In the genomic region with DNA sequence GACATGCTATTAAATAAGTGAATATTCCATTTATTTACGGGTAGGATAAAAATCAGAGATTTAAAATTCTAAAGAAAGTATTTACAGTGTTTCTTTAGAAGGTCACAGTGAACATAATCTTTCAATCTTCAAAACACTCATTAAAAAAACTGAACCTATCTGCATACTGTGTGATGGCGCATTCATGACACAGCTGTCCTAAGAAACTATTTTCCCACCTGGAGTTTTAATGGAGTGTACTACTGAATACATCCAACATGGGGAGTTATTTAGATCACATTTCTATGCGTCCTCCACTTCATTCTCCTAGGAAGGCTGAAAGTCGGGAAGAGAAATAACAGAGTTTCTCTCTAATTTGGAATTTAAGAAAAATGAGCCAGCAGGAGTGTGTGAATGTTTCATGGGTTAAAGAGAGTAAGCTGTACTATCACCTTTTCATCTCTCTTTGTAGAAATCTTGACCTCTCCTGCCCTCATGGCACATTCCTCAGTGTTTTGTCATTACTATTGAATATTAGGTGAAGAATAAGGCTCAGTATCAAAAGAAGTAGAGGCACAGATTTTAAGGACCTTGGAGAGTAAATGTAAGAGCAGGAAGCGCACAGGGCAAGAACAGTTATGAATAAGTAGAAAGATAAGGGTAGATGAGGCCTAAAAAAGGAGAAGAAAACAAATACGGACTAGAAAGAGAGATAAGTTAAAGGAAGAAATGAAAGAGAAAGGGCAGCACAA, we compare ENCODE assay signal across 2 cellular contexts.
A peak's percentile ranks its signal among the peaks of the same experiment; 100 is the strongest.
TF ChIP-seq lines count a peak whose summit lies in the region.

No MANE protein-coding gene starts in this region.

TF ChIP-seq in A549, 52 proteins besides CTCF, POLR2A, EP300 and RAD21 (continued from another document):
- TF ChIP-seq, protein P1, sequence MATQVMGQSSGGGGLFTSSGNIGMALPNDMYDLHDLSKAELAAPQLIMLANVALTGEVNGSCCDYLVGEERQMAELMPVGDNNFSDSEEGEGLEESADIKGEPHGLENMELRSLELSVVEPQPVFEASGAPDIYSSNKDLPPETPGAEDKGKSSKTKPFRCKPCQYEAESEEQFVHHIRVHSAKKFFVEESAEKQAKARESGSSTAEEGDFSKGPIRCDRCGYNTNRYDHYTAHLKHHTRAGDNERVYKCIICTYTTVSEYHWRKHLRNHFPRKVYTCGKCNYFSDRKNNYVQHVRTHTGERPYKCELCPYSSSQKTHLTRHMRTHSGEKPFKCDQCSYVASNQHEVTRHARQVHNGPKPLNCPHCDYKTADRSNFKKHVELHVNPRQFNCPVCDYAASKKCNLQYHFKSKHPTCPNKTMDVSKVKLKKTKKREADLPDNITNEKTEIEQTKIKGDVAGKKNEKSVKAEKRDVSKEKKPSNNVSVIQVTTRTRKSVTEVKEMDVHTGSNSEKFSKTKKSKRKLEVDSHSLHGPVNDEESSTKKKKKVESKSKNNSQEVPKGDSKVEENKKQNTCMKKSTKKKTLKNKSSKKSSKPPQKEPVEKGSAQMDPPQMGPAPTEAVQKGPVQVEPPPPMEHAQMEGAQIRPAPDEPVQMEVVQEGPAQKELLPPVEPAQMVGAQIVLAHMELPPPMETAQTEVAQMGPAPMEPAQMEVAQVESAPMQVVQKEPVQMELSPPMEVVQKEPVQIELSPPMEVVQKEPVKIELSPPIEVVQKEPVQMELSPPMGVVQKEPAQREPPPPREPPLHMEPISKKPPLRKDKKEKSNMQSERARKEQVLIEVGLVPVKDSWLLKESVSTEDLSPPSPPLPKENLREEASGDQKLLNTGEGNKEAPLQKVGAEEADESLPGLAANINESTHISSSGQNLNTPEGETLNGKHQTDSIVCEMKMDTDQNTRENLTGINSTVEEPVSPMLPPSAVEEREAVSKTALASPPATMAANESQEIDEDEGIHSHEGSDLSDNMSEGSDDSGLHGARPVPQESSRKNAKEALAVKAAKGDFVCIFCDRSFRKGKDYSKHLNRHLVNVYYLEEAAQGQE (IDR thresholded peaks at IDR 0.05), result peak; percentile 62
- TF ChIP-seq ZFP36 (IDR thresholded peaks at IDR 0.05; ENCODE audit: borderline replicate concordance, partially characterized antibody) (no peak), HOXA7 (CRISPR knock-in tag; IDR thresholded peaks at IDR 0.05) (no peak), FOSB (CRISPR knock-in tag; IDR thresholded peaks at IDR 0.05) (no peak)
TF ChIP-seq in A549: peak in this region for 1.

TF ChIP-seq in GM23338, 12 proteins besides CTCF, POLR2A, EP300 and RAD21 (continued from another document):
- TF ChIP-seq, protein P1 (IDR thresholded peaks at IDR 0.05; ENCODE audit: unreplicated experiment), result peak; percentile 11
TF ChIP-seq in GM23338: peak in this region for 1.
